In genomic region chr20:22403860-22404608, GRCh38 we compare ENCODE assay signal across 8 cellular contexts.
DNase-seq lines count a peak whose midpoint lies in the region; ATAC-seq and TF ChIP-seq lines count a peak whose summit lies in the region.

No MANE protein-coding gene starts in this region.

- H3K4me3 ChIP-seq in neural progenitor cell: peak overlapping the region; percentile 22

- H3K4me2 ChIP-seq in neural progenitor cell: peak overlapping the region; percentile 64

- no peaks in the 10 kb centered on the region for H3K36me3 Mint-ChIP-seq in dendritic cell treated with granulocyte-macrophage colony-stimulating factor and Interleukin-4, amounts not matched to agents 40 ng/mL and 50 ng/mL, for 4 days (ENCODE audit: low read depth)
- no peaks in the 10 kb centered on the region for H3K36me3 Mint-ChIP-seq in neural progenitor cell
- H3K36me3 Mint-ChIP-seq in CD4-positive, alpha-beta T cell (ENCODE audit: low read depth): no peaks in the 10 kb centered on the region

- intact Hi-C loops in dendritic cell treated with granulocyte-macrophage colony-stimulating factor and Interleukin-4, amounts not matched to agents 40 ng/mL and 50 ng/mL, for 4 days (cut with micrococcal nuclease): no loop called here
- intact Hi-C loops in CD4-positive, alpha-beta T cell (cut with DNase I, micrococcal nuclease): no loop called here

- peaks cover 17% of the 10 kb centered on the region for H4K20me1 ChIP-seq in neural progenitor cell (ENCODE audit: low read depth)

- peaks cover 21% of the 10 kb centered on the region for H3K27me3 Mint-ChIP-seq in dendritic cell treated with granulocyte-macrophage colony-stimulating factor and Interleukin-4, amounts not matched to agents 40 ng/mL and 50 ng/mL, for 4 days
- H3K27me3 Mint-ChIP-seq in neural progenitor cell (ENCODE audit: insufficient read depth, low read depth): peaks cover 19% of the 10 kb centered on the region
- H3K27me3 Mint-ChIP-seq in CD4-positive, alpha-beta T cell: peaks cover 13% of the 10 kb centered on the region

- no peaks in the 10 kb centered on the region for H3K9me3 Mint-ChIP-seq in dendritic cell treated with granulocyte-macrophage colony-stimulating factor and Interleukin-4, amounts not matched to agents 40 ng/mL and 50 ng/mL, for 4 days
- no peaks in the 10 kb centered on the region for H3K9me3 Mint-ChIP-seq in neural progenitor cell
- no peaks in the 10 kb centered on the region for H3K9me3 Mint-ChIP-seq in CD4-positive, alpha-beta T cell

- H3K9me3 ChIP-seq in neural progenitor cell (ENCODE audit: low read depth): no peaks in the 10 kb centered on the region
- no peaks in the 10 kb centered on the region for H3K9me3 ChIP-seq in CD4-positive, alpha-beta T cell (ENCODE audit: control insufficient read depth, low read length)

- H2AFZ ChIP-seq in neural progenitor cell (replicated peaks): no peak overlapping the region

- no peak overlapping the region for H3K27ac ChIP-seq in neural progenitor cell
- no peak overlapping the region for H3K27ac ChIP-seq in CD4-positive, alpha-beta T cell (ENCODE audit: low read depth, low read length)

- POLR2A ChIA-PET in CD4-positive, alpha-beta T cell (lab: Charles Lee): no interaction called here

- H3K9ac ChIP-seq in neural progenitor cell: no peak overlapping the region

- peaks cover 99% of the 10 kb centered on the region for H3K27me3 ChIP-seq in neural progenitor cell
- H3K27me3 ChIP-seq in CD4-positive, alpha-beta T cell (ENCODE audit: control insufficient read depth, insufficient read depth, low read length): no peaks in the 10 kb centered on the region

- CTCF ChIA-PET in CD4-positive, alpha-beta T cell (lab: Charles Lee): no interaction called here

- H3K79me2 ChIP-seq in neural progenitor cell (ENCODE audit: low read depth): no peaks in the 10 kb centered on the region

- H3K36me3 ChIP-seq in neural progenitor cell: no peaks in the 10 kb centered on the region

- no peak for ATAC-seq in CD4-positive, alpha-beta T cell (ENCODE audit: poor library complexity)
- ATAC-seq in HG02938 (IDR thresholded peaks at IDR 0.05; ENCODE audit: unreplicated experiment) (no peak), HG03378 (IDR thresholded peaks at IDR 0.05; ENCODE audit: unreplicated experiment) (no peak)

- H3F3A ChIP-seq in neural progenitor cell (ENCODE audit: low read depth): peaks cover 24% of the 10 kb centered on the region

- peak; percentile 95 for DNase-seq in DMS153 treated with DMSO at 0.1 percent for 48 hours (lab: John Stamatoyannopoulos, UW; ENCODE audit: unreplicated experiment)
- peak; percentile 66 to 74 for DNase-seq in NCI-H1930 (lab: John Stamatoyannopoulos, UW)
- peak; percentile 47 for DNase-seq in neural progenitor cell (ENCODE audit: low spot score)
- no peak for DNase-seq in CD4-positive, alpha-beta T cell
- no peak for DNase-seq in mesenteric fat pad (ENCODE audit: low spot score)

- no peak for TF ChIP-seq CTCF in neural progenitor cell (IDR thresholded peaks at IDR 0.05)
- TF ChIP-seq CTCF in CD4-positive, alpha-beta T cell (IDR thresholded peaks at IDR 0.05): no peak

- H3K4me1 ChIP-seq in neural progenitor cell: peaks cover 25% of the 10 kb centered on the region

- H3K27ac Mint-ChIP-seq in dendritic cell treated with granulocyte-macrophage colony-stimulating factor and Interleukin-4, amounts not matched to agents 40 ng/mL and 50 ng/mL, for 4 days: no peak overlapping the region
- no peak overlapping the region for H3K27ac Mint-ChIP-seq in neural progenitor cell
- no peak overlapping the region for H3K27ac Mint-ChIP-seq in CD4-positive, alpha-beta T cell

- peaks cover 6% of the 10 kb centered on the region for H3K4me1 Mint-ChIP-seq in dendritic cell treated with granulocyte-macrophage colony-stimulating factor and Interleukin-4, amounts not matched to agents 40 ng/mL and 50 ng/mL, for 4 days (ENCODE audit: low read depth)
- H3K4me1 Mint-ChIP-seq in neural progenitor cell: peaks cover 30% of the 10 kb centered on the region
- peaks cover 5% of the 10 kb centered on the region for H3K4me1 Mint-ChIP-seq in CD4-positive, alpha-beta T cell (ENCODE audit: low read depth)

- H3K4me3 Mint-ChIP-seq in dendritic cell treated with granulocyte-macrophage colony-stimulating factor and Interleukin-4, amounts not matched to agents 40 ng/mL and 50 ng/mL, for 4 days: peak overlapping the region; percentile 18
- H3K4me3 Mint-ChIP-seq in neural progenitor cell: peak overlapping the region; percentile 81
- no peak overlapping the region for H3K4me3 Mint-ChIP-seq in CD4-positive, alpha-beta T cell

Comparison
In these comparisons a context has a peak if more than half of its experiments do, and no peak if none do; other contexts are left out.
1. DNase-seq: peak in DMS153 treated with DMSO at 0.1 percent for 48 hours (single experiment), NCI-H1930 (2 of 2) and neural progenitor cell (single experiment); none in CD4-positive, alpha-beta T cell (0 of 10) and mesenteric fat pad (single experiment).